Comparison of ENCODE assay signal across 24 cellular contexts in genomic region chr9:96587295-96587694, GRCh38. TPM values are rescaled to one million over a fixed set of nuclear protein-coding genes. Genes with fewer than 3 reads are reported as not detected.
DNase-seq lines count a peak whose midpoint lies in the region; ATAC-seq and TF ChIP-seq lines count a peak whose summit lies in the region.
"Had no signal": no experiment of that assay in that cellular context is flagged by ENCODE, and none has a peak within 500 bp of the region (broad histone marks: within the 10 kb centered on the region; RNA-seq: fewer than 3 reads in every experiment).

No MANE protein-coding gene starts in this region.

- H3K27me3 Mint-ChIP-seq in H9 (ENCODE audit: low read depth) (no peaks in the 10 kb centered on the region), endodermal cell (ENCODE audit: insufficient read depth) (no peaks in the 10 kb centered on the region)
- peaks cover 17 to 49% (median 25%) of the 10 kb centered on the region in 5 donors for H3K27me3 Mint-ChIP-seq in naive thymus-derived CD8-positive, alpha-beta T cell

- no peak for TF ChIP-seq POLR2A in erythroblast (IDR thresholded peaks at IDR 0.05; ENCODE audit: low read length)

- H3K9me3 Mint-ChIP-seq in H9 (no peaks in the 10 kb centered on the region), endodermal cell (no peaks in the 10 kb centered on the region)
- no peaks in the 10 kb centered on the region for H3K9me3 Mint-ChIP-seq in naive thymus-derived CD8-positive, alpha-beta T cell

- DNase-seq in H9 (no peak), endodermal cell (no peak), erythroblast (lab: John Stamatoyannopoulos, UW) (no peak), hippocampal formation (lab: John Stamatoyannopoulos, UW) (no peak), A673 (ENCODE audit: low spot score) (no peak)
- no peak for DNase-seq in naive thymus-derived CD8-positive, alpha-beta T cell
- DNase-seq: AML-193, Calu3, DMS79 treated with DMSO at 0.1 percent for 48 hours, KBM-7, MV-4-11, NCI-H1105 treated with DMSO at 0.1 percent for 48 hours, NCI-H146, NCI-H2029 treated with DMSO at 0.1 percent for 48 hours, NCI-H446 treated with DMSO at 0.1 percent for 48 hours, NCI-H526 treated with DMSO at 0.1 percent for 48 hours, PC-9, T-helper 1 cell had no signal

- no peak overlapping the region for H4K8ac ChIP-seq in H9 (replicated peaks; ENCODE audit: insufficient read length, low read depth, low read length)

- H4K5ac ChIP-seq in H9 (ENCODE audit: insufficient read length, low read depth, low read length) = no peak overlapping the region

- H3K9ac ChIP-seq in BLaER1 treated with 17β-estradiol and CSF1 and Interleukin-3, amounts not matched to agents 10 nM and 100 nM = no peak overlapping the region
- H3K9ac ChIP-seq in H9 (ENCODE audit: extremely low read depth, insufficient read length, low read length) (no peak overlapping the region), endodermal cell (ENCODE audit: extremely low read depth, low read length, poor library complexity, severe bottlenecking) (no peak overlapping the region)

- H2BK20ac ChIP-seq in H9 (ENCODE audit: low read depth, low read length, poor library complexity, severe bottlenecking) = no peak overlapping the region

- H2BK12ac ChIP-seq in H9 (ENCODE audit: insufficient read length, low read depth, low read length) = no peak overlapping the region

- no peak overlapping the region for H4K91ac ChIP-seq in H9 (ENCODE audit: insufficient read length, low read depth, low read length)

- no CpG with 5 or more reads among the region's 2 CpGs for WGBS in H9 (ENCODE audit: extremely low coverage, insufficient read length, low lambda C conversion rate)
- 64 to 73% methylated on average over 2 of the region's 2 CpGs for WGBS in endodermal cell (ENCODE audit: insufficient coverage in 1 of 2, insufficient read length in 1 of 2), 2 experiments

- H3K23me2 ChIP-seq in H9 (ENCODE audit: insufficient read length, low read depth, low read length, poor library complexity, severe bottlenecking) = no peaks in the 10 kb centered on the region

- intact Hi-C loops in A673 (cut with micrococcal nuclease; ENCODE audit: unreplicated experiment) = no loop called here

- H3K4me2 ChIP-seq in BLaER1 treated with 17β-estradiol and CSF1 and Interleukin-3, amounts not matched to agents 10 nM and 100 nM = peak overlapping the region in 8 of 11 experiments; percentile 39 to 55 (median 42); a peak in 9 of 22 replicates
- no peak overlapping the region for H3K4me2 ChIP-seq in H9 (ENCODE audit: insufficient read depth, insufficient read length, low read length)
- H3K4me2 ChIP-seq: PC-9 had no signal

- H3K36me3 Mint-ChIP-seq in H9 (ENCODE audit: insufficient read depth in 1 of 3, low read depth in 3 of 3) = no peaks in the 10 kb centered on the region
- H3K36me3 Mint-ChIP-seq in endodermal cell (ENCODE audit: low read depth) = no peaks in the 10 kb centered on the region
- H3K36me3 Mint-ChIP-seq in naive thymus-derived CD8-positive, alpha-beta T cell = no peaks in the 10 kb centered on the region

- H3K4me3 Mint-ChIP-seq in H9 (no peak overlapping the region), endodermal cell (no peak overlapping the region)
- H3K4me3 Mint-ChIP-seq in naive thymus-derived CD8-positive, alpha-beta T cell = peak overlapping the region in 6 of 10 donors; percentile 2 to 52 (median 22)

- no peak overlapping the region for H2AK5ac ChIP-seq in H9 (ENCODE audit: insufficient read length, low read length)

- H3K9me3 ChIP-seq in BLaER1 treated with 17β-estradiol and CSF1 and Interleukin-3, amounts not matched to agents 10 nM and 100 nM (replicated peaks in 1 of 11) = peaks cover 0 to 15% (median 8%) of the 10 kb centered on the region in 11 experiments; a peak in 14 of 22 replicates
- H3K9me3 ChIP-seq in H9 (ENCODE audit: control insufficient read depth, low read depth, low read length) (no peaks in the 10 kb centered on the region), endodermal cell (ENCODE audit: control insufficient read depth, low read length) (no peaks in the 10 kb centered on the region), A673 (ENCODE audit: low read depth, low read length, poor library complexity, severe bottlenecking) (peaks cover 5% of the 10 kb centered on the region)
- H3K9me3 ChIP-seq: HAP-1, SJSA1 had no signal

- BruUV-seq in A673 (replicated peaks; lab: Mats Ljungman, UMichigan) = no TSS peak

- no peak for TF ChIP-seq CTCF in H9 (conservative IDR thresholded peaks at IDR 0.05)
- no peak for TF ChIP-seq CTCF in endodermal cell (conservative IDR thresholded peaks at IDR 0.05)
- no peak for TF ChIP-seq CTCF in A673 (conservative IDR thresholded peaks at IDR 0.05; ENCODE audit: low read depth, low read length)

- no peak overlapping the region for H3K4me3 ChIP-seq in BLaER1 treated with 17β-estradiol and CSF1 and Interleukin-3, amounts not matched to agents 10 nM and 100 nM
- H3K4me3 ChIP-seq in endodermal cell (ENCODE audit: low read length) (no peak overlapping the region), A673 (ENCODE audit: low read depth, low read length, poor library complexity, severe bottlenecking) (no peak overlapping the region)
- H3K4me3 ChIP-seq: HAP-1, PC-9, SJSA1 had no signal

- CTCF ChIA-PET in A673 (lab: Charles Lee) = no interaction called here

- H2BK5ac ChIP-seq in H9 (ENCODE audit: insufficient read length, low read length) = no peak overlapping the region

- H2AFZ ChIP-seq in H9 (ENCODE audit: low read length) = no peak overlapping the region
- H2AFZ ChIP-seq: PC-9 had no signal

- H3K14ac ChIP-seq in H9 (ENCODE audit: insufficient read depth, low read length) = no peak overlapping the region

- peaks cover 4% of the 10 kb centered on the region for H3K79me1 ChIP-seq in H9 (ENCODE audit: insufficient read depth, low read depth, low read length, poor library complexity, severe bottlenecking)

- no peak overlapping the region for H3K18ac ChIP-seq in H9 (ENCODE audit: insufficient read length, low read depth, low read length)

- no peak overlapping the region for H3T11ph ChIP-seq in H9 (ENCODE audit: low read length)

- H3K4ac ChIP-seq in H9 (ENCODE audit: low read depth, low read length) = no peak overlapping the region

- H3K4me1 ChIP-seq in BLaER1 treated with 17β-estradiol and CSF1 and Interleukin-3, amounts not matched to agents 10 nM and 100 nM = peaks cover 9 to 16% (median 13%) of the 10 kb centered on the region in 10 experiments; a peak in 19 of 20 replicates
- H3K4me1 ChIP-seq in H9 (ENCODE audit: insufficient read depth, low read length) (no peaks in the 10 kb centered on the region), endodermal cell (ENCODE audit: control insufficient read depth, insufficient read depth, low read length) (no peaks in the 10 kb centered on the region), A673 (ENCODE audit: insufficient read depth, low read length, poor library complexity, severe bottlenecking) (no peaks in the 10 kb centered on the region)
- H3K4me1 ChIP-seq: SJSA1 had no signal

- no peak for ATAC-seq in naive thymus-derived CD8-positive, alpha-beta T cell
- ATAC-seq in HG02610 (IDR thresholded peaks at IDR 0.05; ENCODE audit: unreplicated experiment) = no peak
- ATAC-seq: Right ventricle myocardium inferior had no signal

- no peak overlapping the region for H3K27ac ChIP-seq in BLaER1 treated with 17β-estradiol and CSF1 and Interleukin-3, amounts not matched to agents 10 nM and 100 nM
- no peak overlapping the region for H3K27ac ChIP-seq in H9 (ENCODE audit: insufficient read length, low read depth, low read length)
- H3K27ac ChIP-seq in endodermal cell (ENCODE audit: low read depth, low read length) = no peak overlapping the region
- H3K27ac ChIP-seq in A673 (ENCODE audit: low read depth, low read length, poor library complexity, severe bottlenecking) = no peak overlapping the region
- H3K27ac ChIP-seq: C4-2B, PC-9, SJSA1 had no signal

- H2BK120ac ChIP-seq in H9 (ENCODE audit: low read depth, low read length, poor library complexity, severe bottlenecking) = no peak overlapping the region

- H3K27ac Mint-ChIP-seq in H9 (peak overlapping the region in 2 of 3 experiments; percentile 34 to 76; a peak in 5 of 7 replicates), endodermal cell (peak overlapping the region; percentile 57)
- H3K27ac Mint-ChIP-seq in naive thymus-derived CD8-positive, alpha-beta T cell = no peak overlapping the region

- H3K4me1 Mint-ChIP-seq in H9 (peaks cover 27 to 33% of the 10 kb centered on the region in 2 experiments), endodermal cell (peaks cover 27% of the 10 kb centered on the region)
- peaks cover 3 to 19% (median 12%) of the 10 kb centered on the region in 4 donors for H3K4me1 Mint-ChIP-seq in naive thymus-derived CD8-positive, alpha-beta T cell

- POLR2A ChIA-PET in naive thymus-derived CD8-positive, alpha-beta T cell (lab: Charles Lee) = no interaction called here
- POLR2A ChIA-PET in A673 (lab: Charles Lee; ENCODE audit: low non-redundant PET) = no interaction called here

- no peak overlapping the region for H3K23ac ChIP-seq in H9 (ENCODE audit: insufficient read length, low read depth, low read length)

- H3K27me3 ChIP-seq in BLaER1 treated with 17β-estradiol and CSF1 and Interleukin-3, amounts not matched to agents 10 nM and 100 nM = no peaks in the 10 kb centered on the region
- H3K27me3 ChIP-seq in H9 (ENCODE audit: insufficient read depth, low read length) = no peaks in the 10 kb centered on the region
- no peaks in the 10 kb centered on the region for H3K27me3 ChIP-seq in endodermal cell (ENCODE audit: control insufficient read depth, insufficient read depth, low read length, poor library complexity, severe bottlenecking)
- no peaks in the 10 kb centered on the region for H3K27me3 ChIP-seq in A673 (replicated peaks; ENCODE audit: insufficient read depth, low read depth, low read length, poor library complexity)
- H3K27me3 ChIP-seq: SJSA1 had no signal

- H2BK15ac ChIP-seq in H9 (ENCODE audit: low read depth, low read length) = no peak overlapping the region

- no peaks in the 10 kb centered on the region for H4K20me1 ChIP-seq in BLaER1 treated with 17β-estradiol and CSF1 and Interleukin-3, amounts not matched to agents 10 nM and 100 nM
- no peaks in the 10 kb centered on the region for H4K20me1 ChIP-seq in H9 (ENCODE audit: control insufficient read depth, insufficient read depth, insufficient read length)

- peaks cover 2% of the 10 kb centered on the region; the same call in 1 of the 2 replicates for H3K79me2 ChIP-seq in H9 (ENCODE audit: insufficient read depth, low read length)

- H3K36me3 ChIP-seq in BLaER1 treated with 17β-estradiol and CSF1 and Interleukin-3, amounts not matched to agents 10 nM and 100 nM = no peaks in the 10 kb centered on the region
- H3K36me3 ChIP-seq in endodermal cell (ENCODE audit: control insufficient read depth, insufficient read depth, low read length) = no peaks in the 10 kb centered on the region
- H3K36me3 ChIP-seq in A673 (ENCODE audit: insufficient read depth, low read length, poor library complexity, severe bottlenecking) = no peaks in the 10 kb centered on the region
- H3K36me3 ChIP-seq: SJSA1 had no signal

- no peak overlapping the region for H3K56ac ChIP-seq in H9 (ENCODE audit: insufficient read length, low read depth, low read length)

RNA-seq across cellular contexts. Expression of gene CDC14B, which starts 32.3 kb away (rescaled TPM):
- total RNA-seq in H9 (2021) = 26.6 and 28.4 TPM in 2 replicates
- total RNA-seq in endodermal cell = 10 to 100 TPM; 47.5 to 48.3 TPM
- polyA plus RNA-seq in endodermal cell (2013, experiment 1 of 2) = 16.4 TPM
- 17.9 TPM for polyA plus RNA-seq in endodermal cell (2013, experiment 2 of 2)
- total RNA-seq in naive thymus-derived CD8-positive, alpha-beta T cell = 10 to 100 TPM; 10.4 to 13.3 TPM
- polyA plus RNA-seq in naive thymus-derived CD8-positive, alpha-beta T cell = 1 to 10 TPM; 3.8 to 7.1 (median 4.8) TPM
- total RNA-seq in A673 (2021) = 3.8 and 5.2 TPM in 2 replicates

Comparison
In these comparisons a context has a peak if more than half of its experiments do, and no peak if none do; other contexts are left out.
1. H3K27ac Mint-ChIP-seq: peak in H9 (2 of 3) and endodermal cell (single experiment); none in naive thymus-derived CD8-positive, alpha-beta T cell (0 of 10).
2. H3K4me3 Mint-ChIP-seq: peak in naive thymus-derived CD8-positive, alpha-beta T cell (6 of 10); none in H9 (0 of 2) and endodermal cell (single experiment).